In the genomic region with DNA sequence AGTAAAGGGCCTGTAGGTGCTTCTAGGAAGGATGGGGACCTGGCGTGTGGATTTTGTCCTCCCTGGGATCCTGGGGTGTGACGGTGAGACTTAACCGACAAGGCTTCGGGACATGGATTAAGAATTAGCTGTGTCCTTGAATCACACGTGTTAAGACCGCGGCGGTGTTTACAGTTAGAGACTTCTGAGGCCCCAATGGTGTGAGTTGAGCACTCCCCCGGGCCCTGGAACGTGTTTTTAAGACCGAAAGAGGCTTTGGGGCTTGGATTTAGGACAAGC, we compare ENCODE assay signal across 8 cellular contexts. TPM values are rescaled to one million over a fixed set of nuclear protein-coding genes. Genes with fewer than 3 reads are reported as not detected.
DNase-seq lines count a peak whose midpoint lies in the region; ATAC-seq, FAIRE-seq and TF ChIP-seq lines count a peak whose summit lies in the region.

No MANE protein-coding gene starts in this region.

- no peak for TF ChIP-seq RAD21 in GM12878 (IDR thresholded peaks at IDR 0.05; ENCODE audit: insufficient read depth, low read depth, low read length)

- CTCF ChIA-PET in activated naive CD4-positive, alpha-beta T cell treated with anti-CD3 and anti-CD28 coated beads, Interleukin-2, amount 10 ng/mL, durations not matched to agents 7 days and 5 days (lab: Charles Lee): no interaction called here
- CTCF ChIA-PET in GM12878 (lab: Yijun Ruan, JAX): interaction anchor here (0.7 to 6.0 kb wide), 4 partner anchors 53 to 406 kb away, joined by 3 to 36 read pairs (median 4); partner anchors contain the start of gene CCDC194

- 42% methylated on average over 11 of the region's 11 CpGs for WGBS in GM12878 (ENCODE audit: insufficient coverage, insufficient replicate concordance, low lambda C conversion rate, missing lambda C conversion rate)
- 0 to 13% methylated on average over 4 to 11 of the region's 11 CpGs for WGBS in lower leg skin, 2 donors
- WGBS in transverse colon (ENCODE audit: low coverage in 1 of 2), 2 donors: 24% methylated on average over 11 of the region's 11 CpGs; no CpG with 5 or more reads in 1 of the 2 donors

- peak overlapping the region; percentile 38 for H3K27ac Mint-ChIP-seq in activated naive CD4-positive, alpha-beta T cell treated with anti-CD3 and anti-CD28 coated beads, Interleukin-2, amount 10 ng/mL, durations not matched to agents 7 days and 5 days

- H3K4me1 Mint-ChIP-seq in activated naive CD4-positive, alpha-beta T cell treated with anti-CD3 and anti-CD28 coated beads, Interleukin-2, amount 10 ng/mL, durations not matched to agents 7 days and 5 days: peaks cover 46% of the 10 kb centered on the region

- H3K79me2 ChIP-seq in GM12878 (ENCODE audit: control insufficient read depth, insufficient read depth, low read length): no peaks in the 10 kb centered on the region

- RAD21 ChIA-PET in GM12878 (lab: Charles Lee; ENCODE audit: unreplicated experiment): no interaction called here

- H3K27ac ChIP-seq in GM12878 (ENCODE audit: control insufficient read depth, insufficient read depth) (peak overlapping the region; percentile 61), transverse colon (peak overlapping the region; percentile 82 to 88 (median 87))

- intact Hi-C loops in GM12878 (cut with micrococcal nuclease; ENCODE audit: unreplicated experiment) (no loop called here), lower leg skin (cut with DNase I; ENCODE audit: low total_unique reads) (loop anchor here (10.0 kb wide), 1 partner anchor 74 kb away; the partner anchor contains the start of gene CCDC194), transverse colon (cut with DNase I; ENCODE audit: low total_unique reads) (loop anchor here (5.0 kb wide), 1 partner anchor 122 kb away; no protein-coding TSS in a partner anchor)

- no peaks in the 10 kb centered on the region for H3K9me3 Mint-ChIP-seq in activated naive CD4-positive, alpha-beta T cell treated with anti-CD3 and anti-CD28 coated beads, Interleukin-2, amount 10 ng/mL, durations not matched to agents 7 days and 5 days

- H3K9me3 ChIP-seq in GM12878 (replicated peaks; ENCODE audit: control insufficient read depth, insufficient read depth, low read length) (no peaks in the 10 kb centered on the region), transverse colon (no peaks in the 10 kb centered on the region)

- H3K4me1 ChIP-seq in GM12878 (ENCODE audit: control insufficient read depth, insufficient read depth, low read length) (peaks cover 22% of the 10 kb centered on the region), transverse colon (peaks cover 13 to 40% (median 22%) of the 10 kb centered on the region in 4 donors)

- in situ Hi-C loops in GM12878 (cut with MboI) (loop anchor here (5.0 kb wide), 2 partner anchors 72 to 122 kb away; no protein-coding TSS in a partner anchor), transverse colon (cut with MboI; ENCODE audit: low pct_ligation_motif_present in 1 of 4, low pct_unique_long_range_greater_than_20kb in 1 of 4, low sequenced_read_pairs in 3 of 4) (loop anchor here in 2 of 4 donors (10.0 kb wide), 2 partner anchors 74 to 124 kb away; partner anchors contain the start of gene CCDC194 (in 1 of the 2))

- no peaks in the 10 kb centered on the region for H4K20me1 ChIP-seq in GM12878 (ENCODE audit: control insufficient read depth, insufficient read depth)

- H3K27me3 ChIP-seq in GM12878 (replicated peaks in 1 of 2; ENCODE audit: control insufficient read depth in 2 of 2, insufficient read depth in 2 of 2, low read length in 1 of 2): no peaks in the 10 kb centered on the region
- H3K27me3 ChIP-seq in transverse colon: no peaks in the 10 kb centered on the region

- POLR2A ChIA-PET in GM12878 (lab: Charles Lee): interaction anchor here (1.2 to 1.4 kb wide), 2 partner anchors 80 to 122 kb away, joined by 3 read pairs; no protein-coding TSS in a partner anchor

- H2AFZ ChIP-seq in GM12878 (ENCODE audit: control insufficient read depth, low read depth, low read length): peak overlapping the region; percentile 95

- no TSS peak for BruUV-seq in GM12878 (replicated peaks; lab: Mats Ljungman, UMichigan)

- H3K9ac ChIP-seq in GM12878 (ENCODE audit: control insufficient read depth, insufficient read depth, low read length): peak overlapping the region; percentile 61

- SMC1A ChIA-PET in GM12878 (lab: Charles Lee; ENCODE audit: uncharacterized antibody, unreplicated experiment): interaction anchor here (0.8 kb wide), 1 partner anchor 16 kb away, joined by 5 read pairs; no protein-coding TSS in a partner anchor

- H3K4me3 Mint-ChIP-seq in activated naive CD4-positive, alpha-beta T cell treated with anti-CD3 and anti-CD28 coated beads, Interleukin-2, amount 10 ng/mL, durations not matched to agents 7 days and 5 days: peak overlapping the region; percentile 82

- peak; percentile 0; the same call in 1 of the 3 replicates for ATAC-seq in GM12878
- ATAC-seq in GM21786 (IDR thresholded peaks at IDR 0.05; ENCODE audit: unreplicated experiment): no peak

- peaks cover 69% of the 10 kb centered on the region for H3K27me3 Mint-ChIP-seq in activated naive CD4-positive, alpha-beta T cell treated with anti-CD3 and anti-CD28 coated beads, Interleukin-2, amount 10 ng/mL, durations not matched to agents 7 days and 5 days

- TF ChIP-seq EP300 in GM12878 (IDR thresholded peaks at IDR 0.05; ENCODE audit: borderline replicate concordance in 1 of 2, control insufficient read depth in 1 of 2, low read depth in 2 of 2, low read length in 2 of 2) (no peak), transverse colon (IDR thresholded peaks at IDR 0.05; ENCODE audit: low read depth) (no peak)

- no peak for TF ChIP-seq POLR2A in GM12878 (IDR thresholded peaks at IDR 0.05; ENCODE audit: low read depth, low read length)
- no peak for TF ChIP-seq POLR2A in lower leg skin (IDR thresholded peaks at IDR 0.05)
- no peak for TF ChIP-seq POLR2A in transverse colon (IDR thresholded peaks at IDR 0.05)

- H3K4me3 ChIP-seq in GM12878 (peak overlapping the region; percentile 80), lower leg skin (ENCODE audit: low read depth, poor library complexity, severe bottlenecking) (peak overlapping the region; percentile 15), transverse colon (peak overlapping the region; percentile 22 to 88 (median 64))

- no peaks in the 10 kb centered on the region for H3K36me3 ChIP-seq in GM12878 (ENCODE audit: control insufficient read depth in 2 of 2, insufficient read depth in 2 of 2, low read length in 1 of 2)
- no peaks in the 10 kb centered on the region for H3K36me3 ChIP-seq in transverse colon

- H3K4me2 ChIP-seq in GM12878 (ENCODE audit: control insufficient read depth, insufficient read depth): peak overlapping the region; percentile 99

- TF ChIP-seq CTCF in GM12878 (IDR thresholded peaks at IDR 0.05 in 2 of 3, conservative IDR thresholded peaks at IDR 0.05 in 1 of 3; ENCODE audit: control insufficient read depth in 2 of 3, extremely low read depth in 1 of 3, insufficient read depth in 1 of 3, low read depth in 3 of 3, low read length in 3 of 3) (no peak), lower leg skin (IDR thresholded peaks at IDR 0.05) (no peak), transverse colon (IDR thresholded peaks at IDR 0.05) (no peak)

- DNase-seq in activated naive CD4-positive, alpha-beta T cell treated with anti-CD3 and anti-CD28 coated beads, Interleukin-2, amount 10 ng/mL, durations not matched to agents 7 days and 5 days: no peak
- DNase-seq in activated naive CD4-positive, alpha-beta T cell treated with Interleukin-2 at 50 U/mL for 16 hours: no peak
- no peak for DNase-seq in GM12878 (ENCODE audit: low read depth, low spot score)
- DNase-seq in lower leg skin (ENCODE audit: low spot score in 2 of 2): no peak
- no peak for DNase-seq in transverse colon
- no peak for DNase-seq in NCI-H526 treated with DMSO at 0.1 percent for 48 hours (lab: John Stamatoyannopoulos, UW)
- DNase-seq in HK-2 (ENCODE audit: unreplicated experiment): no peak

- no peaks in the 10 kb centered on the region for H3K36me3 Mint-ChIP-seq in activated naive CD4-positive, alpha-beta T cell treated with anti-CD3 and anti-CD28 coated beads, Interleukin-2, amount 10 ng/mL, durations not matched to agents 7 days and 5 days

- FAIRE-seq in GM12878 (lab: Jason Lieb, UNC): peak; percentile 31

RNA-seq across cellular contexts. Expression of gene SLC27A1, which starts 1.3 kb away (rescaled TPM):
- 9.5 and 10.5 TPM in 2 replicates for total RNA-seq in GM12878 (2013; cell fraction: nucleolus; rRNA removed)
- total RNA-seq in GM12878 (2014; rRNA removed) (1.3 and 2.3 TPM in 2 replicates), GM12878 (2014; rRNA removed; fragmentation: Illumina TruSeq; extraction: Trizol) (0.55 and 0.72 TPM in 2 replicates), GM12878 (2021) (2.3 and 2.8 TPM in 2 replicates), lower leg skin (10 to 100 TPM; 30.6 to 58.2 (median 43.6) TPM), transverse colon (10 to 100 TPM in 1 of 4 donors, 1 to 10 TPM in 3; 4.0 to 11.1 (median 7.0) TPM)
- 1.2 TPM for polyA plus RNA-seq in GM12878 (2011; ENCODE audit: low read depth)
- polyA plus RNA-seq in GM12878 (2011; rRNA removed) (0.79 and 1.8 TPM in 2 replicates), GM12878 (2014; fragmentation: Illumina TruSeq; extraction: Trizol) (0.35 and 0.68 TPM in 2 replicates), GM12878 (2014; fragmentation: Nextera tagmentation; extraction: Ambion mirVana) (under 1 TPM; 0.11 to 0.31 TPM), GM12878 (2014; rRNA removed) (1.7 and 2.6 TPM in 2 replicates), GM12878 (2016; fragmentation: Nextera tagmentation; extraction: Ambion mirVana) (1 to 10 TPM; 1.0 to 1.4 TPM)
- 2.8 and 4.1 TPM in 2 replicates for polyA plus RNA-seq in GM12878 (2011; cell fraction: cytosol; rRNA removed)
- 8.1 and 9.0 TPM in 2 replicates for polyA plus RNA-seq in GM12878 (2011; cell fraction: nucleus; rRNA removed)
- 3.9 and 4.0 TPM in 2 replicates for polyA plus RNA-seq in GM12878 (2012)
- polyA minus RNA-seq in GM12878 (2011; rRNA and poly(A)+ RNA removed): 0.88 and 2.7 TPM in 2 replicates
- 1.5 and 2.3 TPM in 2 replicates for polyA minus RNA-seq in GM12878 (2011; cell fraction: cytosol; rRNA and poly(A)+ RNA removed)
- polyA minus RNA-seq in GM12878 (2011; cell fraction: nucleus; rRNA and poly(A)+ RNA removed): 1.2 and 3.1 TPM in 2 replicates

RNA-seq across cellular contexts. Expression of gene NXNL1, which starts 8.3 kb away (rescaled TPM):
- total RNA-seq in GM12878 (2013; cell fraction: nucleolus; rRNA removed): not detected in 2 replicates
- total RNA-seq in GM12878 (2014; rRNA removed) (not detected in 2 replicates), GM12878 (2014; rRNA removed; fragmentation: Illumina TruSeq; extraction: Trizol) (not detected in 2 replicates), GM12878 (2021) (not detected in 2 replicates), lower leg skin (not detected), transverse colon (not detected)
- not detected for polyA plus RNA-seq in GM12878 (2011; ENCODE audit: low read depth)
- polyA plus RNA-seq in GM12878 (2011; rRNA removed) (not detected in 2 replicates), GM12878 (2014; fragmentation: Illumina TruSeq; extraction: Trizol) (not detected in 2 replicates), GM12878 (2014; fragmentation: Nextera tagmentation; extraction: Ambion mirVana) (not detected), GM12878 (2014; rRNA removed) (not detected in 2 replicates), GM12878 (2016; fragmentation: Nextera tagmentation; extraction: Ambion mirVana) (not detected)
- not detected in 2 replicates for polyA plus RNA-seq in GM12878 (2011; cell fraction: cytosol; rRNA removed)
- not detected in 2 replicates for polyA plus RNA-seq in GM12878 (2011; cell fraction: nucleus; rRNA removed)
- polyA plus RNA-seq in GM12878 (2012): not detected in 2 replicates
- polyA minus RNA-seq in GM12878 (2011; rRNA and poly(A)+ RNA removed): not detected in 2 replicates
- not detected in 2 replicates for polyA minus RNA-seq in GM12878 (2011; cell fraction: cytosol; rRNA and poly(A)+ RNA removed)
- not detected in 2 replicates for polyA minus RNA-seq in GM12878 (2011; cell fraction: nucleus; rRNA and poly(A)+ RNA removed)

RNA-seq across cellular contexts. Expression of gene TMEM221, which starts 20.6 kb away (rescaled TPM):
- total RNA-seq in GM12878 (2013; cell fraction: nucleolus; rRNA removed): not detected in 2 replicates
- total RNA-seq in GM12878 (2014; rRNA removed) (not detected in 2 replicates), GM12878 (2014; rRNA removed; fragmentation: Illumina TruSeq; extraction: Trizol) (not detected in 2 replicates), GM12878 (2021) (not detected in 2 replicates), lower leg skin (1 to 10 TPM in 1 of 4 donors, under 1 TPM in 2, not detected in 1; 0.42 to 1.3 (median 0.61) TPM), transverse colon (under 1 TPM in 1 of 4 donors, not detected in 3; 0.48 TPM)
- polyA plus RNA-seq in GM12878 (2011; ENCODE audit: low read depth): 0.13 TPM
- polyA plus RNA-seq in GM12878 (2011; rRNA removed) (not detected in 2 replicates), GM12878 (2014; fragmentation: Illumina TruSeq; extraction: Trizol) (not detected in 2 replicates), GM12878 (2014; fragmentation: Nextera tagmentation; extraction: Ambion mirVana) (under 1 TPM in 1 of 2 experiments, not detected in 1; 0.04 TPM), GM12878 (2014; rRNA removed) (not detected in 2 replicates), GM12878 (2016; fragmentation: Nextera tagmentation; extraction: Ambion mirVana) (under 1 TPM in 1 of 2 experiments, not detected in 1; 0.24 TPM)
- polyA plus RNA-seq in GM12878 (2011; cell fraction: cytosol; rRNA removed): not detected in 2 replicates
- polyA plus RNA-seq in GM12878 (2011; cell fraction: nucleus; rRNA removed): not detected in 2 replicates
- 0.06 TPM in 1 of 2 replicates, not detected in the other for polyA plus RNA-seq in GM12878 (2012)
- polyA minus RNA-seq in GM12878 (2011; rRNA and poly(A)+ RNA removed): not detected in 2 replicates
- not detected in 2 replicates for polyA minus RNA-seq in GM12878 (2011; cell fraction: cytosol; rRNA and poly(A)+ RNA removed)
- polyA minus RNA-seq in GM12878 (2011; cell fraction: nucleus; rRNA and poly(A)+ RNA removed): not detected in 2 replicates

RNA-seq across cellular contexts. Expression of gene PGLS, which starts 42.4 kb away (rescaled TPM):
- total RNA-seq in GM12878 (2013; cell fraction: nucleolus; rRNA removed): 26.8 and 30.3 TPM in 2 replicates
- total RNA-seq in GM12878 (2014; rRNA removed): 74.9 and 89.3 TPM in 2 replicates
- total RNA-seq in GM12878 (2014; rRNA removed; fragmentation: Illumina TruSeq; extraction: Trizol): 37.4 and 41.5 TPM in 2 replicates
- 132 TPM in 2 replicates for total RNA-seq in GM12878 (2021)
- polyA plus RNA-seq in GM12878 (2011; ENCODE audit: low read depth): 26.0 TPM
- polyA plus RNA-seq in GM12878 (2011; rRNA removed): 14.9 and 32.6 TPM in 2 replicates
- polyA plus RNA-seq in GM12878 (2011; cell fraction: cytosol; rRNA removed): 54.2 and 80.4 TPM in 2 replicates
- 63.6 and 66.2 TPM in 2 replicates for polyA plus RNA-seq in GM12878 (2011; cell fraction: nucleus; rRNA removed)
- 74.7 and 91.6 TPM in 2 replicates for polyA plus RNA-seq in GM12878 (2012)
- polyA plus RNA-seq in GM12878 (2014; fragmentation: Illumina TruSeq; extraction: Trizol): 18.2 and 44.1 TPM in 2 replicates
- 1 to 10 TPM; 1.4 to 8.6 TPM for polyA plus RNA-seq in GM12878 (2014; fragmentation: Nextera tagmentation; extraction: Ambion mirVana)
- 136 and 139 TPM in 2 replicates for polyA plus RNA-seq in GM12878 (2014; rRNA removed)
- 100 to 1,000 TPM; 101 to 114 TPM for polyA plus RNA-seq in GM12878 (2016; fragmentation: Nextera tagmentation; extraction: Ambion mirVana)
- polyA minus RNA-seq in GM12878 (2011; rRNA and poly(A)+ RNA removed): 25.2 and 56.2 TPM in 2 replicates
- 20.8 and 36.4 TPM in 2 replicates for polyA minus RNA-seq in GM12878 (2011; cell fraction: cytosol; rRNA and poly(A)+ RNA removed)
- 18.1 and 28.7 TPM in 2 replicates for polyA minus RNA-seq in GM12878 (2011; cell fraction: nucleus; rRNA and poly(A)+ RNA removed)
- 100 to 1,000 TPM; 107 to 130 (median 117) TPM for total RNA-seq in lower leg skin
- 100 to 1,000 TPM in 3 of 4 donors, 10 to 100 TPM in 1; 90.4 to 146 (median 117) TPM for total RNA-seq in transverse colon

RNA-seq across cellular contexts. Expression of gene MVB12A, which starts 49.2 kb away (rescaled TPM):
- total RNA-seq in GM12878 (2013; cell fraction: nucleolus; rRNA removed): 33.7 and 36.0 TPM in 2 replicates
- total RNA-seq in GM12878 (2014; rRNA removed) (37.7 and 47.6 TPM in 2 replicates), GM12878 (2014; rRNA removed; fragmentation: Illumina TruSeq; extraction: Trizol) (15.3 and 18.0 TPM in 2 replicates), GM12878 (2021) (41.2 and 46.3 TPM in 2 replicates), lower leg skin (10 to 100 TPM; 66.8 to 86.4 (median 75.6) TPM), transverse colon (10 to 100 TPM; 22.9 to 84.2 (median 83.1) TPM)
- polyA plus RNA-seq in GM12878 (2011; ENCODE audit: low read depth): 7.3 TPM
- polyA plus RNA-seq in GM12878 (2011; rRNA removed) (7.9 and 16.8 TPM in 2 replicates), GM12878 (2014; fragmentation: Illumina TruSeq; extraction: Trizol) (7.6 and 16.9 TPM in 2 replicates), GM12878 (2014; fragmentation: Nextera tagmentation; extraction: Ambion mirVana) (1 to 10 TPM; 1.2 to 2.6 TPM), GM12878 (2014; rRNA removed) (46.7 and 47.5 TPM in 2 replicates), GM12878 (2016; fragmentation: Nextera tagmentation; extraction: Ambion mirVana) (10 to 100 TPM; 34.7 to 40.9 TPM)
- 27.1 and 35.7 TPM in 2 replicates for polyA plus RNA-seq in GM12878 (2011; cell fraction: cytosol; rRNA removed)
- polyA plus RNA-seq in GM12878 (2011; cell fraction: nucleus; rRNA removed): 37.6 and 43.4 TPM in 2 replicates
- polyA plus RNA-seq in GM12878 (2012): 23.0 and 25.9 TPM in 2 replicates
- 8.9 and 21.1 TPM in 2 replicates for polyA minus RNA-seq in GM12878 (2011; rRNA and poly(A)+ RNA removed)
- 9.4 and 12.3 TPM in 2 replicates for polyA minus RNA-seq in GM12878 (2011; cell fraction: cytosol; rRNA and poly(A)+ RNA removed)
- 13.5 and 20.1 TPM in 2 replicates for polyA minus RNA-seq in GM12878 (2011; cell fraction: nucleus; rRNA and poly(A)+ RNA removed)

Comparison
In these comparisons a context has a peak if more than half of its experiments do, and no peak if none do; other contexts are left out.
1. H3K4me3 ChIP-seq: peak in every context shown above with its lines; median percentile 80 in GM12878; 64 in transverse colon; 15 in lower leg skin.